ENCODE assay signal across 18 cellular contexts in the genomic region with DNA sequence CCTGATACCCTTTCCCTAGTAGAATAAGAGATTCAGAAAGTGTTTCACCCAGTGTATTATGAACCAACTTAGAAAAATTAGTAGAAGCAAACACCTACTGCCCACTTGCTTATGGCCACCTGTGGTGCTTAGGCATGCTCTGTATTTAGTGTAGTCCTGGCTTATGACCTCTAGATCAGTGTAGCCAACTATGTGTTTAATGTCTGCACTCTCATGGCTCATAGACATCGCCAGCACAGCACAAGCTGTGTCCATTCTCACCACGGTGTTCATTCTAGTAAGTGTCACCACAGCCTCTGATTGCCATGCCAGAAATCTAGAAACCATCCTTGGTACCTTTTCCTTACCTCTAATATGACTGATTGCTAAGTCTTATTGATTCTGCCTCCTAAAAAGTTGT. TPM values are rescaled to one million over a fixed set of nuclear protein-coding genes. Genes with fewer than 3 reads are reported as not detected.
DNase-seq lines count a peak whose midpoint lies in the region; ATAC-seq and TF ChIP-seq lines count a peak whose summit lies in the region.
"Had no signal": no experiment of that assay in that cellular context is flagged by ENCODE, and none has a peak within 500 bp of the region (broad histone marks: within the 10 kb centered on the region; RNA-seq: fewer than 3 reads in every experiment).

No MANE protein-coding gene starts in this region.

- H3K27me3 Mint-ChIP-seq in MCF 10A (ENCODE audit: insufficient read depth, unreplicated experiment) = no peaks in the 10 kb centered on the region

- CTCF ChIA-PET in MCF 10A (lab: Yijun Ruan, JAX) = interaction anchor here (1.2 to 1.5 kb wide), 2 partner anchors 256 to 267 kb away, joined by 3 to 4 read pairs; no protein-coding TSS in a partner anchor

- DNase-seq in MCF 10A (ENCODE audit: unreplicated experiment) (no peak), breast epithelium (ENCODE audit: low spot score in 2 of 2) (no peak), psoas muscle (no peak), 8988T (no peak), coronary artery (ENCODE audit: low spot score) (no peak), kidney glomerular epithelial cell (lab: John Stamatoyannopoulos, UW) (no peak)
- DNase-seq: C1 segment of cervical spinal cord; Caco-2; CD8-positive, alpha-beta T cell; DMS153; DMS79; EL; GDM1; GM23248; H7; HCEC 1CT had no signal

- TF ChIP-seq POLR2A in breast epithelium (IDR thresholded peaks at IDR 0.05) = no peak

- no peak overlapping the region for H3K27ac ChIP-seq in breast epithelium
- peak overlapping the region; percentile 24; the same call in 1 of the 2 replicates for H3K27ac ChIP-seq in VCaP
- H3K27ac ChIP-seq in psoas muscle = no peak overlapping the region
- H3K27ac ChIP-seq in coronary artery = no peak overlapping the region
- H3K27ac ChIP-seq: GM23248 had no signal

- TF ChIP-seq CTCF in MCF 10A (IDR thresholded peaks at IDR 0.05; ENCODE audit: unreplicated experiment) = no peak
- no peak for TF ChIP-seq CTCF in breast epithelium (IDR thresholded peaks at IDR 0.05)
- TF ChIP-seq CTCF in VCaP (conservative IDR thresholded peaks at IDR 0.05) = no peak
- no peak for TF ChIP-seq CTCF in psoas muscle (IDR thresholded peaks at IDR 0.05)
- TF ChIP-seq CTCF in coronary artery (IDR thresholded peaks at IDR 0.05) = no peak

- peaks cover 5% of the 10 kb centered on the region for H3K36me3 ChIP-seq in breast epithelium
- peaks cover 0 to 26% of the 10 kb centered on the region in 2 donors for H3K36me3 ChIP-seq in psoas muscle (ENCODE audit: insufficient read depth in 1 of 2, low read depth in 1 of 2)

- H3K9me3 ChIP-seq in breast epithelium (no peaks in the 10 kb centered on the region), psoas muscle (no peaks in the 10 kb centered on the region)

- WGBS in psoas muscle, 3 donors = 39 to 62% (median 44%) methylated on average over 2 of the region's 2 CpGs

- no peaks in the 10 kb centered on the region for H3K27me3 ChIP-seq in breast epithelium
- no peaks in the 10 kb centered on the region for H3K27me3 ChIP-seq in psoas muscle (ENCODE audit: insufficient read depth in 3 of 3, low read length in 2 of 3)

- H3K4me1 ChIP-seq in breast epithelium (no peaks in the 10 kb centered on the region), psoas muscle (peaks cover 9% of the 10 kb centered on the region)
- H3K4me1 ChIP-seq: Caco-2 had no signal

- H3K4me3 ChIP-seq in breast epithelium (no peak overlapping the region), psoas muscle (no peak overlapping the region), coronary artery (no peak overlapping the region)
- H3K4me3 ChIP-seq: GM12878, GM23248 had no signal

- no peaks in the 10 kb centered on the region for H3K4me1 Mint-ChIP-seq in MCF 10A (ENCODE audit: insufficient read depth, unreplicated experiment)

- no TSS peak for BruUV-seq in MCF 10A (replicated peaks; lab: Mats Ljungman, UMichigan)

- no peak overlapping the region for H3K4me3 Mint-ChIP-seq in MCF 10A (ENCODE audit: unreplicated experiment)
- H3K4me3 Mint-ChIP-seq: CD8-positive, alpha-beta T cell had no signal

- POLR2A ChIA-PET in MCF 10A (lab: Yijun Ruan, JAX) = no interaction called here

- H3K9me3 Mint-ChIP-seq in MCF 10A (ENCODE audit: unreplicated experiment) = no peaks in the 10 kb centered on the region
- H3K9me3 Mint-ChIP-seq: CD8-positive, alpha-beta T cell had no signal

- peak in 3 of 4 donors; percentile 37 to 67 (median 61) for ATAC-seq in psoas muscle
- ATAC-seq: CD8-positive, alpha-beta T cell; GM12878 had no signal

- intact Hi-C loops in MCF 10A (cut with micrococcal nuclease) (no loop called here), breast epithelium (cut with DNase I; ENCODE audit: low total_unique reads) (no loop called here), psoas muscle (cut with DNase I) (loop anchor here in 1 of 2 donors (10.0 kb wide), 1 partner anchor 648 kb away; no protein-coding TSS in a partner anchor)

- peak overlapping the region; percentile 28 for H3K27ac Mint-ChIP-seq in MCF 10A (ENCODE audit: low read depth, unreplicated experiment)

- peaks cover 65% of the 10 kb centered on the region for H3K36me3 Mint-ChIP-seq in MCF 10A (ENCODE audit: insufficient read depth, unreplicated experiment)

RNA-seq across cellular contexts. Expression of gene ASB7, which starts 14.3 kb away (rescaled TPM):
- total RNA-seq in MCF 10A (2022) = 14.3 and 19.2 TPM in 2 replicates
- total RNA-seq in breast epithelium = 10 to 100 TPM; 10.7 to 17.1 (median 12.1) TPM
- 1 to 10 TPM; 5.1 to 6.9 (median 5.5) TPM for total RNA-seq in psoas muscle
- 1 to 10 TPM; 2.3 to 6.3 (median 3.0) TPM for polyA plus RNA-seq in psoas muscle

RNA-seq across cellular contexts. Expression of gene LINS1, which starts 14.7 kb away (rescaled TPM):
- total RNA-seq in MCF 10A (2022) = 13.9 and 15.1 TPM in 2 replicates
- total RNA-seq in breast epithelium = 10 to 100 TPM; 16.3 to 70.4 (median 31.5) TPM
- 10 to 100 TPM in 2 of 4 donors, 1 to 10 TPM in 2; 6.5 to 11.7 (median 9.8) TPM for total RNA-seq in psoas muscle
- polyA plus RNA-seq in psoas muscle = 10 to 100 TPM in 1 of 3 donors, 1 to 10 TPM in 2; 4.3 to 15.1 (median 5.7) TPM
